ENCODE assay signal across 15 cellular contexts in genomic region chr1:179126338-179127060, GRCh38. TPM values are rescaled to one million over a fixed set of nuclear protein-coding genes. Genes with fewer than 3 reads are reported as not detected.
DNase-seq lines count a peak whose midpoint lies in the region; ATAC-seq and TF ChIP-seq lines count a peak whose summit lies in the region.
"Had no signal": no experiment of that assay in that cellular context is flagged by ENCODE, and none has a peak within 500 bp of the region (broad histone marks: within the 10 kb centered on the region; RNA-seq: fewer than 3 reads in every experiment).

No MANE protein-coding gene starts in this region.

- intact Hi-C loops in testis (cut with DNase I; ENCODE audit: low total_unique reads): no loop called here

- CTCF ChIA-PET in SK-N-SH (lab: Yijun Ruan, JAX): interaction anchor here (1.0 kb wide), 1 partner anchor 9 kb away, joined by 3 read pairs; no protein-coding TSS in a partner anchor
- CTCF ChIA-PET in RWPE1 (lab: Yijun Ruan, JAX): interaction anchor here (0.6 kb wide), 1 partner anchor 792 kb away, joined by 3 read pairs; no protein-coding TSS in a partner anchor

- peaks cover 11% of the 10 kb centered on the region for H3K4me1 Mint-ChIP-seq in progenitor cell of endocrine pancreas (ENCODE audit: low read depth)

- no peak for TF ChIP-seq EP300 in SK-N-SH (IDR thresholded peaks at IDR 0.05; ENCODE audit: borderline replicate concordance in 1 of 2, low read depth in 1 of 2, low read length in 1 of 2)

- H4K20me1 ChIP-seq in SK-N-SH (ENCODE audit: insufficient read depth): peaks cover 1% of the 10 kb centered on the region; the same call in 1 of the 2 replicates

- H3K9me3 ChIP-seq in SK-N-SH (no peaks in the 10 kb centered on the region), testis (no peaks in the 10 kb centered on the region)
- H3K9me3 ChIP-seq: breast epithelium, neutrophil had no signal

- no peaks in the 10 kb centered on the region for H3K27me3 Mint-ChIP-seq in progenitor cell of endocrine pancreas
- H3K27me3 Mint-ChIP-seq: activated CD4-positive, alpha-beta T cell treated with anti-CD3 and anti-CD28 coated beads for 36 hours had no signal

- 86% methylated on average over 8 of the region's 8 CpGs for WGBS in SK-N-SH (ENCODE audit: low lambda C conversion rate)
- WGBS in testis, 2 donors: 85 to 90% methylated on average over 8 of the region's 8 CpGs

- no peak for TF ChIP-seq RAD21 in SK-N-SH (IDR thresholded peaks at IDR 0.05; ENCODE audit: low read length)

- DNase-seq in Daoy (ENCODE audit: low read depth) (peak; percentile 33), SK-N-SH (no peak), fibroblast of pulmonary artery (ENCODE audit: low read depth) (peak; percentile 21), progenitor cell of endocrine pancreas (ENCODE audit: low spot score, unreplicated experiment) (no peak), SKM-1 treated with dmso at 0.1 percent for 144 hours (lab: John Stamatoyannopoulos, UW; ENCODE audit: unreplicated experiment) (no peak), testis (no peak), RWPE1 (ENCODE audit: low spot score) (no peak)
- DNase-seq: activated CD4-positive, alpha-beta T cell treated with anti-CD3 and anti-CD28 coated beads for 36 hours; NCI-H446; stimulated activated CD8-positive, alpha-beta memory T cell treated with anti-CD3 and anti-CD28 coated beads, Interleukin-4, amount 100 ng/mL, for 48 hours had no signal

- H3K4me2 ChIP-seq in SK-N-SH: peak overlapping the region; percentile 59

- H3K27me3 ChIP-seq in SK-N-SH (ENCODE audit: insufficient read depth) (no peaks in the 10 kb centered on the region), testis (no peaks in the 10 kb centered on the region)
- H3K27me3 ChIP-seq: breast epithelium, neutrophil had no signal

- H3K9me3 Mint-ChIP-seq in progenitor cell of endocrine pancreas (ENCODE audit: low read depth): no peaks in the 10 kb centered on the region
- H3K9me3 Mint-ChIP-seq: activated T-helper 1 cell treated with anti-CD3 and anti-CD28 coated beads, Interleukin-12 subunit alpha, Interleukin-12 subunit beta, Interleukin-2, Interleukin-4 antibody, amounts not matched to agents 30 ng/mL and 10 ng/mL and 1 ng/mL, durations not matched to agents 14 hours and 24 hours and 36 hours had no signal

- H3K27ac ChIP-seq in SK-N-SH (ENCODE audit: low read depth in 2 of 2, low read length in 1 of 2) (peak overlapping the region; percentile 54 to 92; a peak in 3 of 4 replicates), testis (no peak overlapping the region), RWPE1 (no peak overlapping the region)
- H3K27ac ChIP-seq: neutrophil had no signal

- H3K36me3 ChIP-seq in SK-N-SH (replicated peaks in 1 of 2; ENCODE audit: control insufficient read depth in 1 of 2, insufficient read depth in 2 of 2, low read length in 1 of 2) (peaks cover 18 to 53% of the 10 kb centered on the region in 2 experiments), testis (ENCODE audit: low read depth, missing control alignments) (no peaks in the 10 kb centered on the region)
- H3K36me3 ChIP-seq: breast epithelium, neutrophil had no signal

- H2AFZ ChIP-seq in SK-N-SH (ENCODE audit: low read depth): no peak overlapping the region

- no peaks in the 10 kb centered on the region for H3K9me2 ChIP-seq in SK-N-SH

- no peak for ATAC-seq in HG02981 (IDR thresholded peaks at IDR 0.05; ENCODE audit: unreplicated experiment)
- ATAC-seq: activated CD4-positive, alpha-beta T cell treated with anti-CD3 and anti-CD28 coated beads for 36 hours had no signal

- H3K4me3 ChIP-seq in SK-N-SH (ENCODE audit: low read depth in 2 of 2, low read length in 1 of 2) (peak overlapping the region in 1 of 2 experiments; percentile 1; a peak in 1 of 4 replicates), fibroblast of pulmonary artery (replicated peaks; ENCODE audit: low read depth, low read length) (no peak overlapping the region), testis (no peak overlapping the region)
- H3K4me3 ChIP-seq: breast epithelium, lung had no signal

- H3K4me1 ChIP-seq in SK-N-SH (ENCODE audit: control insufficient read depth in 1 of 2, insufficient read depth in 2 of 2, low read depth in 1 of 2, low read length in 1 of 2): peaks cover 5 to 25% of the 10 kb centered on the region in 2 experiments
- peaks cover under 1% of the 10 kb centered on the region for H3K4me1 ChIP-seq in testis
- H3K4me1 ChIP-seq: breast epithelium had no signal

- no peak overlapping the region for H3K4me3 Mint-ChIP-seq in progenitor cell of endocrine pancreas (ENCODE audit: low read depth)
- H3K4me3 Mint-ChIP-seq: activated CD4-positive, alpha-beta T cell treated with anti-CD3 and anti-CD28 coated beads for 36 hours; activated T-helper 1 cell treated with anti-CD3 and anti-CD28 coated beads, Interleukin-12 subunit alpha, Interleukin-12 subunit beta, Interleukin-2, Interleukin-4 antibody, amounts not matched to agents 30 ng/mL and 10 ng/mL and 1 ng/mL, durations not matched to agents 14 hours and 24 hours and 36 hours had no signal

- H3K27ac Mint-ChIP-seq in progenitor cell of endocrine pancreas: peak overlapping the region; percentile 74
- H3K27ac Mint-ChIP-seq: activated CD4-positive, alpha-beta T cell treated with anti-CD3 and anti-CD28 coated beads for 36 hours; activated T-helper 1 cell treated with anti-CD3 and anti-CD28 coated beads, Interleukin-12 subunit alpha, Interleukin-12 subunit beta, Interleukin-2, Interleukin-4 antibody, amounts not matched to agents 30 ng/mL and 10 ng/mL and 1 ng/mL, durations not matched to agents 14 hours and 24 hours and 36 hours had no signal

- TF ChIP-seq CTCF in SK-N-SH (IDR thresholded peaks at IDR 0.05) (no peak), fibroblast of pulmonary artery (IDR thresholded peaks at IDR 0.05; ENCODE audit: low read length, missing control alignments) (no peak), progenitor cell of endocrine pancreas (IDR thresholded peaks at IDR 0.05; ENCODE audit: unreplicated experiment) (no peak), testis (IDR thresholded peaks at IDR 0.05) (no peak), RWPE1 (conservative IDR thresholded peaks at IDR 0.05; ENCODE audit: low read depth) (no peak)

- peaks cover 85% of the 10 kb centered on the region for H3K79me2 ChIP-seq in SK-N-SH (ENCODE audit: insufficient read depth)

- H3K36me3 Mint-ChIP-seq in progenitor cell of endocrine pancreas (ENCODE audit: insufficient read depth): peaks cover 10% of the 10 kb centered on the region

- no peak for TF ChIP-seq POLR2A in testis (IDR thresholded peaks at IDR 0.05)

- peaks cover 51% of the 10 kb centered on the region for H3F3A ChIP-seq in SK-N-SH (replicated peaks; ENCODE audit: insufficient read depth)

- H3K9ac ChIP-seq in SK-N-SH: peak overlapping the region; percentile 31; the same call in 1 of the 2 replicates

- POLR2A ChIA-PET in SK-N-SH (lab: Yijun Ruan, JAX): interaction anchor here (0.6 kb wide), 1 partner anchor 865 kb away, joined by 5 read pairs; no protein-coding TSS in a partner anchor
- POLR2A ChIA-PET in RWPE1 (lab: Yijun Ruan, JAX; ENCODE audit: low non-redundant PET): interaction anchor here (0.5 kb wide), 1 partner anchor 168 kb away, joined by 4 read pairs; no protein-coding TSS in a partner anchor

TF ChIP-seq in SK-N-SH, 30 proteins besides CTCF, POLR2A, EP300 and RAD21:
- TF ChIP-seq TCF12 (IDR thresholded peaks at IDR 0.05) (no peak), REST (IDR thresholded peaks at IDR 0.05; ENCODE audit: low read depth, low read length) (peak; percentile 20; the same call in 1 of the 2 replicates), NFIC (IDR thresholded peaks at IDR 0.05; ENCODE audit: borderline replicate concordance) (0 out of 2 replicates have a peak, but pooled peaks have one; percentile 39)

RNA-seq across cellular contexts. Expression of gene TOR3A, which starts 44.6 kb away (rescaled TPM):
- total RNA-seq in Daoy (2014; rRNA removed; shearing (Covaris generic)): 27.7 and 39.2 TPM in 2 replicates
- polyA plus RNA-seq in SK-N-SH (2012; rRNA removed) (29.9 and 33.2 TPM in 2 replicates), testis (ENCODE audit: insufficient read depth, low read depth, low replicate concordance) (10.1 TPM)
- polyA plus RNA-seq in SK-N-SH (2012; cell fraction: cytosol; rRNA removed): 17.8 and 25.9 TPM in 2 replicates
- 23.3 and 29.7 TPM in 2 replicates for polyA plus RNA-seq in SK-N-SH (2012; cell fraction: nucleus; rRNA removed)
- total RNA-seq in progenitor cell of endocrine pancreas (27.4 and 27.9 TPM in 2 replicates), testis (10 to 100 TPM; 16.3 to 17.6 TPM)

Comparison
In these comparisons a context has a peak if more than half of its experiments do, and no peak if none do; other contexts are left out.
1. DNase-seq: peak in Daoy (single experiment) and fibroblast of pulmonary artery (single experiment); none in SK-N-SH (single experiment), progenitor cell of endocrine pancreas (single experiment), SKM-1 treated with dmso at 0.1 percent for 144 hours (single experiment), testis (single experiment) and RWPE1 (single experiment).
2. H3K27ac ChIP-seq: peak in SK-N-SH (2 of 2); none in testis (0 of 2) and RWPE1 (single experiment).